ENCODE assay signal across 2 cellular contexts in the genomic region with DNA sequence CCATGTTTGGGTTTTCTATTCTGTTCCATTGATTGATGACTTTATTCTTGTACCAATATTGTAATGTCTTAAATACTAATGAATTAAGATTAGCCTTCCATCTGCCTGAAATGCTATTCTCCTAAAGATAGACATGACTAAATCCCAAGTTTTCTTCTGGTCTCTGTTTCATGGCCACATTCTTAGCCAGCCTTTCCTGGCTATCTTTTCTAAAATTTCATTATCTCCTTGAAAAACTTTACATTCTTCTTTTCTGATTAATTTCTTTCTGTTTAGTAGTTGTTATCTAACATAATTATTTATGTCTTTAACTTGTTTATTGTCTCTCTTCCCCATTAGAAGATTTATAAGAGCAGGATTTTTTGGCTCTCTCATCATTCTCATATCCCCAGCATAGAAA.
TF ChIP-seq lines count a peak whose summit lies in the region.

No MANE protein-coding gene starts in this region.

TF ChIP-seq in GM23338, 12 proteins besides CTCF, POLR2A, EP300 and RAD21:
- no peak for TF ChIP-seq POLR2AphosphoS5 (IDR thresholded peaks at IDR 0.05; ENCODE audit: low read depth)
- TF ChIP-seq ZNF331 (CRISPR knock-in tag; IDR thresholded peaks at IDR 0.05; ENCODE audit: low read depth), result no peak

TF ChIP-seq in SK-N-SH treated with all-trans-retinoic acid at 6 μM for 48 hours, 23 proteins besides CTCF, POLR2A, EP300 and RAD21:
- TF ChIP-seq BACH2 (CRISPR knock-in tag; IDR thresholded peaks at IDR 0.05; ENCODE audit: borderline replicate concordance) (no peak), ZNF70 (CRISPR knock-in tag; IDR thresholded peaks at IDR 0.05) (no peak), ISL1 (CRISPR knock-in tag; IDR thresholded peaks at IDR 0.05) (peak; percentile 90), SNAI2 (CRISPR knock-in tag; IDR thresholded peaks at IDR 0.05) (no peak)
